8 cellular contexts compared by ENCODE assay signal in the genomic region with DNA sequence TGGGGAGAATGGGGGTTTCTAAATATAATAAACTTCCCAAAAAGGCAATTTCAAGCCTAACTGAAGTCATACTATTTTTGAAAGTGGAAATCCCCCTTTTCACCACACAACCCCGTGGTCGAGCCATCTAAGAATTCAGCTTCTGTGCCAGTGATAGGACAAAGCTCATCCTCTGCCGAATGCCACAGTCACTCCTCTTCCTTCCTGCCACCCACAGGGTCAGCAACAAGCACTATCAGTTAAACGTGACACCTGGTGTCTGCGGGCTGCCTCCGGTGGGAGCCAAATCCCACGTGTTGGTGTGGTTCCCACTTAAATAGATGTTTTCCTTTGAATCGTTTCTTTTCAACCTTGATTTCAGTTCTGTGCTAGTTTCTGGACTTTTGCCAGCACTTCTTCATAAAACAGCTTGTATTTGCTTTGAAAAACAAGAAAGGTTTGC.
DNase-seq lines count a peak whose midpoint lies in the region; ATAC-seq and TF ChIP-seq lines count a peak whose summit lies in the region.

No MANE protein-coding gene starts in this region.

- WGBS in psoas muscle, 3 donors: 6 to 12% (median 12%) methylated on average over 8 of the region's 8 CpGs
- WGBS in gastroesophageal sphincter (ENCODE audit: low coverage in 1 of 2), 2 donors: 16 to 23% methylated on average over 6 to 8 of the region's 8 CpGs

- 0 out of 2 replicates have a peak, but pooled peaks have one; percentile 31 for TF ChIP-seq CTCF in OCI-LY7 (conservative IDR thresholded peaks at IDR 0.05; ENCODE audit: low read length)
- no peak for TF ChIP-seq CTCF in psoas muscle (IDR thresholded peaks at IDR 0.05)
- TF ChIP-seq CTCF in gastroesophageal sphincter (IDR thresholded peaks at IDR 0.05): no peak

- H3K79me2 ChIP-seq in OCI-LY7 (ENCODE audit: insufficient read depth, low read depth, low read length): no peaks in the 10 kb centered on the region

- no TSS peak for BruUV-seq in OCI-LY7 (replicated peaks; lab: Mats Ljungman, UMichigan)

- H4K20me1 ChIP-seq in OCI-LY7 (ENCODE audit: insufficient read depth, low read length): no peaks in the 10 kb centered on the region

- DNase-seq in OCI-LY7 (ENCODE audit: low spot score) (peak; percentile 61), psoas muscle (no peak), NCI-H1694 treated with DMSO at 0.1 percent for 48 hours (lab: John Stamatoyannopoulos, UW) (no peak), SW 1271 (lab: John Stamatoyannopoulos, UW) (no peak)
- DNase-seq in activated T-helper 9 cell treated with anti-CD3 and anti-CD28 coated beads, Interleukin-2, amount 50 U/mL, for 16 hours (ENCODE audit: low read depth): peak; percentile 68

- H3K4me3 ChIP-seq in OCI-LY7 (ENCODE audit: low read depth, low read length, poor library complexity, severe bottlenecking): peak overlapping the region; percentile 9
- no peak overlapping the region for H3K4me3 ChIP-seq in psoas muscle
- H3K4me3 ChIP-seq in gastroesophageal sphincter: no peak overlapping the region

- intact Hi-C loops in OCI-LY7 (cut with micrococcal nuclease; ENCODE audit: unreplicated experiment): no loop called here
- intact Hi-C loops in psoas muscle (cut with DNase I): no loop called here

- peaks cover 27% of the 10 kb centered on the region for H3K4me1 ChIP-seq in OCI-LY7 (ENCODE audit: insufficient read depth, low read length, poor library complexity, severe bottlenecking)
- H3K4me1 ChIP-seq in psoas muscle: peaks cover 31% of the 10 kb centered on the region
- peaks cover 0 to 20% (median 0%) of the 10 kb centered on the region in 3 donors for H3K4me1 ChIP-seq in gastroesophageal sphincter

- POLR2A ChIA-PET in OCI-LY7 (lab: Charles Lee): interaction anchor here (0.7 to 3.1 kb wide), 9 partner anchors 10 to 52 kb away, joined by 3 to 16 read pairs (median 3); no protein-coding TSS in a partner anchor

- CTCF ChIA-PET in OCI-LY7 (lab: Charles Lee; ENCODE audit: unreplicated experiment): no interaction called here

- peak overlapping the region; percentile 82; the same call in 1 of the 2 replicates for H2AFZ ChIP-seq in OCI-LY7 (ENCODE audit: low read length)

- no peak for TF ChIP-seq POLR2A in gastroesophageal sphincter (IDR thresholded peaks at IDR 0.05)

- H3K27me3 ChIP-seq in psoas muscle (ENCODE audit: insufficient read depth in 3 of 3, low read length in 2 of 3) (no peaks in the 10 kb centered on the region), gastroesophageal sphincter (no peaks in the 10 kb centered on the region)

- H3K4me2 ChIP-seq in OCI-LY7 (ENCODE audit: low read length): peak overlapping the region; percentile 49

- ATAC-seq in GM18867 (IDR thresholded peaks at IDR 0.05; ENCODE audit: unreplicated experiment) (peak; percentile 91), HG02870 (IDR thresholded peaks at IDR 0.05; ENCODE audit: unreplicated experiment) (peak; percentile 82), psoas muscle (peak in 1 of 4 donors; percentile 27), gastroesophageal sphincter (no peak)

- H3K9me3 ChIP-seq in OCI-LY7 (ENCODE audit: low read length) (no peaks in the 10 kb centered on the region), psoas muscle (no peaks in the 10 kb centered on the region), gastroesophageal sphincter (no peaks in the 10 kb centered on the region)

- H3K36me3 ChIP-seq in OCI-LY7 (ENCODE audit: insufficient read depth, low read length) (no peaks in the 10 kb centered on the region), psoas muscle (ENCODE audit: insufficient read depth in 1 of 2, low read depth in 1 of 2) (no peaks in the 10 kb centered on the region), gastroesophageal sphincter (no peaks in the 10 kb centered on the region)

- TF ChIP-seq EP300 in gastroesophageal sphincter (IDR thresholded peaks at IDR 0.05): no peak

- no peaks in the 10 kb centered on the region for H3K9me2 ChIP-seq in OCI-LY7 (ENCODE audit: insufficient read depth, low read length)

- peak overlapping the region; percentile 22 for H3K27ac ChIP-seq in OCI-LY7 (ENCODE audit: low read depth, low read length, poor library complexity, severe bottlenecking)
- H3K27ac ChIP-seq in psoas muscle: peak overlapping the region; percentile 84
- no peak overlapping the region for H3K27ac ChIP-seq in gastroesophageal sphincter

Comparison
In these comparisons a context has a peak if more than half of its experiments do, and no peak if none do; other contexts are left out.
1. DNase-seq: peak in OCI-LY7 (single experiment) and activated T-helper 9 cell treated with anti-CD3 and anti-CD28 coated beads, Interleukin-2, amount 50 U/mL, for 16 hours (single experiment); none in psoas muscle (0 of 2), NCI-H1694 treated with DMSO at 0.1 percent for 48 hours (single experiment) and SW 1271 (0 of 2).
2. H3K27ac ChIP-seq: peak in OCI-LY7 (single experiment) and psoas muscle (single experiment); none in gastroesophageal sphincter (0 of 4).